In genomic region chr14:23237772-23238594, GRCh38 we compare ENCODE assay signal across 1 cellular context.
TF ChIP-seq lines count a peak whose summit lies in the region.

Gene RNF212B (plus strand): TSS chr14:23237936. CDS start chr14:23240346, 2,410 bp downstream.

TF ChIP-seq in HepG2, 621 proteins besides CTCF, POLR2A, EP300 and RAD21 (continued from another document and continues in another):
- TF ChIP-seq ZHX2 (IDR thresholded peaks at IDR 0.05; ENCODE audit: low read depth) (0 out of 2 replicates have a peak, but pooled peaks have one; percentile 49), ZHX2 (CRISPR knock-in tag; IDR thresholded peaks at IDR 0.05; ENCODE audit: borderline replicate concordance) (no peak), ZSCAN30 (CRISPR knock-in tag; IDR thresholded peaks at IDR 0.05) (no peak), ZNF430 (CRISPR knock-in tag; IDR thresholded peaks at IDR 0.05) (peak; percentile 30; the same call in 1 of the 2 replicates), SATB2 (CRISPR knock-in tag; IDR thresholded peaks at IDR 0.05) (0 out of 2 replicates have a peak, but pooled peaks have one; percentile 36), NONO (IDR thresholded peaks at IDR 0.05) (no peak), NONO (CRISPR knock-in tag; conservative IDR thresholded peaks at IDR 0.05) (0 out of 2 replicates have a peak, but pooled peaks have one; percentile 18), REXO4 (CRISPR knock-in tag; IDR thresholded peaks at IDR 0.05; ENCODE audit: borderline replicate concordance) (no peak), THRA (CRISPR knock-in tag; IDR thresholded peaks at IDR 0.05; ENCODE audit: borderline replicate concordance) (no peak), TFDP1 (CRISPR knock-in tag; IDR thresholded peaks at IDR 0.05; ENCODE audit: borderline replicate concordance) (peak; percentile 96), ZNF749 (CRISPR knock-in tag; IDR thresholded peaks at IDR 0.05; ENCODE audit: borderline replicate concordance) (no peak), ZNF580 (CRISPR knock-in tag; IDR thresholded peaks at IDR 0.05; ENCODE audit: borderline replicate concordance, low read depth) (peak; percentile 62; the same call in 1 of the 2 replicates), ZNF292 (CRISPR knock-in tag; IDR thresholded peaks at IDR 0.05; ENCODE audit: borderline replicate concordance, low read depth) (no peak), ZNF7 (CRISPR knock-in tag; IDR thresholded peaks at IDR 0.05) (no peak), KMT2B (CRISPR knock-in tag; IDR thresholded peaks at IDR 0.05) (peak; percentile 49; the same call in 1 of the 2 replicates), ZFP90 (CRISPR knock-in tag; IDR thresholded peaks at IDR 0.05; ENCODE audit: borderline replicate concordance) (0 out of 2 replicates have a peak, but pooled peaks have one; percentile 22), ZFP1 (CRISPR knock-in tag; IDR thresholded peaks at IDR 0.05) (no peak), POGZ (CRISPR knock-in tag; IDR thresholded peaks at IDR 0.05) (peak; percentile 54), CCAR2 (optimal IDR thresholded peaks at IDR 0.05; ENCODE audit: low read depth, low read length) (no peak), CREM (IDR thresholded peaks at IDR 0.05) (no peak), CREM (CRISPR knock-in tag; IDR thresholded peaks at IDR 0.05) (no peak), NR2F2 (IDR thresholded peaks at IDR 0.05; ENCODE audit: borderline replicate concordance, low read depth) (no peak), ZNF563 (CRISPR knock-in tag; IDR thresholded peaks at IDR 0.05) (no peak), ZNF441 (CRISPR knock-in tag; IDR thresholded peaks at IDR 0.05; ENCODE audit: borderline replicate concordance) (0 out of 2 replicates have a peak, but pooled peaks have one; percentile 16), MXI1 (IDR thresholded peaks at IDR 0.05; ENCODE audit: borderline replicate concordance, low read depth, low read length) (peak; percentile 27; the same call in 1 of the 3 replicates), DDIT3 (CRISPR knock-in tag; IDR thresholded peaks at IDR 0.05) (no peak), GTF2F1 (IDR thresholded peaks at IDR 0.05; ENCODE audit: low read length) (no peak), FIP1L1 (IDR thresholded peaks at IDR 0.05; ENCODE audit: borderline replicate concordance, insufficient read depth, low read depth, low read length) (peak; percentile 49; the same call in 1 of the 2 replicates), ZHX1 (CRISPR knock-in tag; IDR thresholded peaks at IDR 0.05; ENCODE audit: low read depth) (no peak), FOSL2 (CRISPR knock-in tag; IDR thresholded peaks at IDR 0.05) (peak; percentile 34), JUND (CRISPR knock-in tag; IDR thresholded peaks at IDR 0.05) (no peak), ZNF75D (CRISPR knock-in tag; IDR thresholded peaks at IDR 0.05; ENCODE audit: borderline replicate concordance) (no peak), ZNF770 (CRISPR knock-in tag; IDR thresholded peaks at IDR 0.05) (peak; percentile 60; the same call in 1 of the 2 replicates), WIZ (CRISPR knock-in tag; IDR thresholded peaks at IDR 0.05) (no peak), MEF2D (CRISPR knock-in tag; IDR thresholded peaks at IDR 0.05) (peak; percentile 24), TBX2 (CRISPR knock-in tag; IDR thresholded peaks at IDR 0.05; ENCODE audit: borderline replicate concordance) (peak; percentile 56; the same call in 1 of the 2 replicates), ZBTB3 (CRISPR knock-in tag; IDR thresholded peaks at IDR 0.05; ENCODE audit: borderline replicate concordance, low read depth) (no peak), ZUFSP (CRISPR knock-in tag; IDR thresholded peaks at IDR 0.05; ENCODE audit: borderline replicate concordance) (no peak), ARNTL (CRISPR knock-in tag; IDR thresholded peaks at IDR 0.05) (0 out of 2 replicates have a peak, but pooled peaks have one; percentile 62), MZF1 (CRISPR knock-in tag; IDR thresholded peaks at IDR 0.05; ENCODE audit: borderline replicate concordance) (0 out of 2 replicates have a peak, but pooled peaks have one; percentile 32), ZNF564 (CRISPR knock-in tag; IDR thresholded peaks at IDR 0.05) (no peak), FOXP4 (CRISPR knock-in tag; IDR thresholded peaks at IDR 0.05) (0 out of 2 replicates have a peak, but pooled peaks have one; percentile 43)
